Comparison of ENCODE assay signal across 10 cellular contexts in genomic region chr4:119113033-119113655, GRCh38. TPM values are rescaled to one million over a fixed set of nuclear protein-coding genes. Genes with fewer than 3 reads are reported as not detected.
DNase-seq lines count a peak whose midpoint lies in the region; ATAC-seq and TF ChIP-seq lines count a peak whose summit lies in the region.
"Had no signal": no experiment of that assay in that cellular context is flagged by ENCODE, and none has a peak within 500 bp of the region (broad histone marks: within the 10 kb centered on the region; RNA-seq: fewer than 3 reads in every experiment).

No MANE protein-coding gene starts in this region.

- no peaks in the 10 kb centered on the region for H3K36me3 ChIP-seq in RWPE2 (ENCODE audit: low read depth)

- intact Hi-C loops in activated CD4-positive, alpha-beta memory T cell treated with anti-CD3 and anti-CD28 coated beads for 36 hours (cut with micrococcal nuclease), result loop anchor here (1.0 kb wide), 1 partner anchor 96 kb away; no protein-coding TSS in a partner anchor

- peak overlapping the region; percentile 81 for H3K27ac ChIP-seq in RWPE2 (ENCODE audit: poor library complexity, severe bottlenecking)

- no peaks in the 10 kb centered on the region for H3K27me3 Mint-ChIP-seq in activated CD4-positive, alpha-beta memory T cell treated with anti-CD3 and anti-CD28 coated beads for 36 hours

- no peak for TF ChIP-seq CTCF in RWPE2 (IDR thresholded peaks at IDR 0.05; ENCODE audit: poor library complexity, severe bottlenecking)
- no peak for TF ChIP-seq CTCF in fibroblast of mammary gland (conservative IDR thresholded peaks at IDR 0.05; ENCODE audit: control insufficient read depth, insufficient read depth, low read depth, low read length)

- H3K9me3 Mint-ChIP-seq in activated CD4-positive, alpha-beta memory T cell treated with anti-CD3 and anti-CD28 coated beads for 36 hours, result no peaks in the 10 kb centered on the region
- H3K9me3 Mint-ChIP-seq: activated B cell treated with CpG ODN at 0.5 μM for 24 hours had no signal

- no peaks in the 10 kb centered on the region for H3K36me3 Mint-ChIP-seq in activated CD4-positive, alpha-beta memory T cell treated with anti-CD3 and anti-CD28 coated beads for 36 hours

- DNase-seq in GM03348 (ENCODE audit: low spot score) (peak; percentile 81), RWPE2 (ENCODE audit: low spot score) (no peak), fibroblast of mammary gland (ENCODE audit: low read depth) (peak; percentile 97), skeletal muscle cell (ENCODE audit: low read depth) (peak; percentile 95), HUDEP-2 (lab: John Stamatoyannopoulos, UW; ENCODE audit: unreplicated experiment in 76 of 76) (no peak)
- DNase-seq in activated CD4-positive, alpha-beta memory T cell treated with anti-CD3 and anti-CD28 coated beads for 36 hours, result no peak
- DNase-seq: activated B cell treated with CpG ODN at 0.5 μM for 24 hours, hypothalamus had no signal

- peaks cover 19% of the 10 kb centered on the region for H3K4me1 ChIP-seq in RWPE2 (ENCODE audit: insufficient read depth, poor library complexity, severe bottlenecking)

- CTCF ChIA-PET in activated CD4-positive, alpha-beta memory T cell treated with anti-CD3 and anti-CD28 coated beads for 36 hours (lab: Charles Lee), result no interaction called here

- H3K4me3 ChIP-seq in RWPE2 (ENCODE audit: severe bottlenecking), result no peak overlapping the region
- no peak overlapping the region for H3K4me3 ChIP-seq in fibroblast of mammary gland (ENCODE audit: control insufficient read depth, low read depth, low read length)
- no peak overlapping the region for H3K4me3 ChIP-seq in skeletal muscle cell (ENCODE audit: low read depth, low read length)

- POLR2A ChIA-PET in activated CD4-positive, alpha-beta memory T cell treated with anti-CD3 and anti-CD28 coated beads for 36 hours (lab: Charles Lee), result interaction anchor here (1.4 kb wide), 1 partner anchor 13 kb away, joined by 3 read pairs; no protein-coding TSS in a partner anchor

- H3K4me1 Mint-ChIP-seq in activated CD4-positive, alpha-beta memory T cell treated with anti-CD3 and anti-CD28 coated beads for 36 hours (ENCODE audit: low read depth), result peaks cover 4% of the 10 kb centered on the region
- H3K4me1 Mint-ChIP-seq: activated B cell treated with CpG ODN at 0.5 μM for 24 hours had no signal

- H3K27ac Mint-ChIP-seq in activated CD4-positive, alpha-beta memory T cell treated with anti-CD3 and anti-CD28 coated beads for 36 hours, result no peak overlapping the region
- H3K27ac Mint-ChIP-seq: activated B cell treated with CpG ODN at 0.5 μM for 24 hours had no signal

- ATAC-seq in RWPE2 (ENCODE audit: low read depth) (peak; percentile 98), GM21390 (IDR thresholded peaks at IDR 0.05; ENCODE audit: unreplicated experiment) (no peak), GM18511 (IDR thresholded peaks at IDR 0.05; ENCODE audit: unreplicated experiment) (no peak)

- H3K9me3 ChIP-seq in RWPE2 (ENCODE audit: severe bottlenecking), result no peaks in the 10 kb centered on the region

- no peak overlapping the region for H3K4me3 Mint-ChIP-seq in activated CD4-positive, alpha-beta memory T cell treated with anti-CD3 and anti-CD28 coated beads for 36 hours
- H3K4me3 Mint-ChIP-seq: activated B cell treated with CpG ODN at 0.5 μM for 24 hours had no signal

- no peaks in the 10 kb centered on the region for H3K27me3 ChIP-seq in RWPE2 (ENCODE audit: insufficient read depth, poor library complexity, severe bottlenecking)

RNA-seq across cellular contexts. Expression of gene MYOZ2, which starts 22.5 kb away (rescaled TPM):
- total RNA-seq in activated CD4-positive, alpha-beta memory T cell treated with anti-CD3 and anti-CD28 coated beads for 36 hours, result not detected
- total RNA-seq: activated B cell treated with CpG ODN at 0.5 μM for 24 hours had no signal

Comparison
In these comparisons a context has a peak if more than half of its experiments do, and no peak if none do; other contexts are left out.
1. DNase-seq: peak in GM03348 (single experiment), fibroblast of mammary gland (single experiment) and skeletal muscle cell (single experiment); none in RWPE2 (single experiment), HUDEP-2 (0 of 76) and activated CD4-positive, alpha-beta memory T cell treated with anti-CD3 and anti-CD28 coated beads for 36 hours (single experiment).